ENCODE assay signal across 2 cellular contexts in the genomic region with DNA sequence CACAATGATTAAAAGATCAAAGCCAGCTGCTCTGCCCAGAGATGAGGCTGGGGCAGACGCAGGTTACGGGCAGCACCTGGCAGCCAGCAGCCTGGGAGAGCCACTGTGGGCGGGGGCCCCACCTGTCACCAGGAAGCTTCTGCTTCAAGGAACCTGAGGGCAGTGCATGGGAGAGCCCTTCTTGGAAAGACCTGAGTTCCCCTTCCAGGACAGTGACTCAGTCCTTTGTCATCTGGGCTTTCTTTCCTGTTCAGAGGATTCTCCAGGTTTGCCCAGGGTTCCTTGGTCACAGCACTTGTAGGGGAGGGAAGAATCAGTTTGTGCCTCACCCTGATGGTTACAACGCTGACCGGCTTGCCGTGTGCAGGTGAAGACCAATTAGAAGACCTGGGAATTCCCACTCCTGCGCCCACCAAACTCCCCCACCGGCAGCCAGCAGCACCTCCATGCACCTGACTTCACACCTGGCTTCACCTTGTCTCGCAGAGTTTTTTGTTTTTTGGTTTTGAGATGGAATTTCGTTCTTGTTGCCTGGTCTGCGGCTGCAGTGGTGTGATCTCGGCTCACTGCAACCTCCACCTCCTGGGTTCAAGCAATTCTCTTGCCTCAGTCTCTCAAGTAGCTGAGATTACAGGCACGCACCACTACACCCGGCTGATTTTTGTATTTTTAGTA.
TF ChIP-seq lines count a peak whose summit lies in the region.

No MANE protein-coding gene starts in this region.

TF ChIP-seq in HCT116, 20 proteins besides CTCF, POLR2A, EP300 and RAD21 (continued from another document):
- TF ChIP-seq, protein P1, sequence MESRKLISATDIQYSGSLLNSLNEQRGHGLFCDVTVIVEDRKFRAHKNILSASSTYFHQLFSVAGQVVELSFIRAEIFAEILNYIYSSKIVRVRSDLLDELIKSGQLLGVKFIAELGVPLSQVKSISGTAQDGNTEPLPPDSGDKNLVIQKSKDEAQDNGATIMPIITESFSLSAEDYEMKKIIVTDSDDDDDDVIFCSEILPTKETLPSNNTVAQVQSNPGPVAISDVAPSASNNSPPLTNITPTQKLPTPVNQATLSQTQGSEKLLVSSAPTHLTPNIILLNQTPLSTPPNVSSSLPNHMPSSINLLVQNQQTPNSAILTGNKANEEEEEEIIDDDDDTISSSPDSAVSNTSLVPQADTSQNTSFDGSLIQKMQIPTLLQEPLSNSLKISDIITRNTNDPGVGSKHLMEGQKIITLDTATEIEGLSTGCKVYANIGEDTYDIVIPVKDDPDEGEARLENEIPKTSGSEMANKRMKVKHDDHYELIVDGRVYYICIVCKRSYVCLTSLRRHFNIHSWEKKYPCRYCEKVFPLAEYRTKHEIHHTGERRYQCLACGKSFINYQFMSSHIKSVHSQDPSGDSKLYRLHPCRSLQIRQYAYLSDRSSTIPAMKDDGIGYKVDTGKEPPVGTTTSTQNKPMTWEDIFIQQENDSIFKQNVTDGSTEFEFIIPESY (IDR thresholded peaks at IDR 0.05; ENCODE audit: extremely low read depth, insufficient replicate concordance, low read length) = no peak
- TF ChIP-seq EGR1 (IDR thresholded peaks at IDR 0.05; ENCODE audit: low read depth) (no peak), CBX3 (IDR thresholded peaks at IDR 0.05; ENCODE audit: low read depth) (no peak), JUND (IDR thresholded peaks at IDR 0.05) (peak; percentile 62), EZH2 (IDR thresholded peaks at IDR 0.05) (no peak), ELF1 (IDR thresholded peaks at IDR 0.05; ENCODE audit: borderline replicate concordance, low read depth) (no peak), REST (IDR thresholded peaks at IDR 0.05; ENCODE audit: low read depth) (no peak), POLR2AphosphoS5 (IDR thresholded peaks at IDR 0.05; ENCODE audit: low read depth, low read length) (peak; percentile 17; the same call in 1 of the 2 replicates), SP1 (IDR thresholded peaks at IDR 0.05; ENCODE audit: low read depth) (peak; percentile 63), ZFX (IDR thresholded peaks at IDR 0.05) (no peak), SIN3A (IDR thresholded peaks at IDR 0.05; ENCODE audit: low read depth) (no peak), EZH2phosphoT487 (IDR thresholded peaks at IDR 0.05; ENCODE audit: borderline replicate concordance) (no peak), CEBPB (IDR thresholded peaks at IDR 0.05; ENCODE audit: low read depth) (no peak), ZNF274 (IDR thresholded peaks at IDR 0.05; ENCODE audit: low read depth, low read length) (no peak)
- TF ChIP-seq, protein P2, sequence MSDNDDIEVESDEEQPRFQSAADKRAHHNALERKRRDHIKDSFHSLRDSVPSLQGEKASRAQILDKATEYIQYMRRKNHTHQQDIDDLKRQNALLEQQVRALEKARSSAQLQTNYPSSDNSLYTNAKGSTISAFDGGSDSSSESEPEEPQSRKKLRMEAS (IDR thresholded peaks at IDR 0.05) = peak; percentile 23; the same call in 1 of the 2 replicates
- TF ChIP-seq, protein P3, sequence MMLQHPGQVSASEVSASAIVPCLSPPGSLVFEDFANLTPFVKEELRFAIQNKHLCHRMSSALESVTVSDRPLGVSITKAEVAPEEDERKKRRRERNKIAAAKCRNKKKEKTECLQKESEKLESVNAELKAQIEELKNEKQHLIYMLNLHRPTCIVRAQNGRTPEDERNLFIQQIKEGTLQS (IDR thresholded peaks at IDR 0.05) = no peak
TF ChIP-seq in HCT116: peak in this region for 6.

TF ChIP-seq in SK-N-SH treated with all-trans-retinoic acid at 6 μM for 48 hours, 23 proteins besides CTCF, POLR2A, EP300 and RAD21 (continued from another document):
- TF ChIP-seq, protein P4, sequence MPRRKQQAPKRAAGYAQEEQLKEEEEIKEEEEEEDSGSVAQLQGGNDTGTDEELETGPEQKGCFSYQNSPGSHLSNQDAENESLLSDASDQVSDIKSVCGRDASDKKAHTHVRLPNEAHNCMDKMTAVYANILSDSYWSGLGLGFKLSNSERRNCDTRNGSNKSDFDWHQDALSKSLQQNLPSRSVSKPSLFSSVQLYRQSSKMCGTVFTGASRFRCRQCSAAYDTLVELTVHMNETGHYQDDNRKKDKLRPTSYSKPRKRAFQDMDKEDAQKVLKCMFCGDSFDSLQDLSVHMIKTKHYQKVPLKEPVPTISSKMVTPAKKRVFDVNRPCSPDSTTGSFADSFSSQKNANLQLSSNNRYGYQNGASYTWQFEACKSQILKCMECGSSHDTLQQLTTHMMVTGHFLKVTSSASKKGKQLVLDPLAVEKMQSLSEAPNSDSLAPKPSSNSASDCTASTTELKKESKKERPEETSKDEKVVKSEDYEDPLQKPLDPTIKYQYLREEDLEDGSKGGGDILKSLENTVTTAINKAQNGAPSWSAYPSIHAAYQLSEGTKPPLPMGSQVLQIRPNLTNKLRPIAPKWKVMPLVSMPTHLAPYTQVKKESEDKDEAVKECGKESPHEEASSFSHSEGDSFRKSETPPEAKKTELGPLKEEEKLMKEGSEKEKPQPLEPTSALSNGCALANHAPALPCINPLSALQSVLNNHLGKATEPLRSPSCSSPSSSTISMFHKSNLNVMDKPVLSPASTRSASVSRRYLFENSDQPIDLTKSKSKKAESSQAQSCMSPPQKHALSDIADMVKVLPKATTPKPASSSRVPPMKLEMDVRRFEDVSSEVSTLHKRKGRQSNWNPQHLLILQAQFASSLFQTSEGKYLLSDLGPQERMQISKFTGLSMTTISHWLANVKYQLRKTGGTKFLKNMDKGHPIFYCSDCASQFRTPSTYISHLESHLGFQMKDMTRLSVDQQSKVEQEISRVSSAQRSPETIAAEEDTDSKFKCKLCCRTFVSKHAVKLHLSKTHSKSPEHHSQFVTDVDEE (CRISPR knock-in tag; IDR thresholded peaks at IDR 0.05) = no peak
- TF ChIP-seq RARB (CRISPR knock-in tag; IDR thresholded peaks at IDR 0.05) = no peak
- TF ChIP-seq ZFP3 (CRISPR knock-in tag; IDR thresholded peaks at IDR 0.05) = no peak
- TF ChIP-seq TCF4 (CRISPR knock-in tag; IDR thresholded peaks at IDR 0.05; ENCODE audit: borderline replicate concordance) = no peak
- no peak for TF ChIP-seq ZNF8 (CRISPR knock-in tag; IDR thresholded peaks at IDR 0.05)
- TF ChIP-seq ZNF565 (CRISPR knock-in tag; conservative IDR thresholded peaks at IDR 0.05; ENCODE audit: low read depth) = no peak
- TF ChIP-seq SNAI2 (CRISPR knock-in tag; IDR thresholded peaks at IDR 0.05) = no peak
- TF ChIP-seq, protein P5, sequence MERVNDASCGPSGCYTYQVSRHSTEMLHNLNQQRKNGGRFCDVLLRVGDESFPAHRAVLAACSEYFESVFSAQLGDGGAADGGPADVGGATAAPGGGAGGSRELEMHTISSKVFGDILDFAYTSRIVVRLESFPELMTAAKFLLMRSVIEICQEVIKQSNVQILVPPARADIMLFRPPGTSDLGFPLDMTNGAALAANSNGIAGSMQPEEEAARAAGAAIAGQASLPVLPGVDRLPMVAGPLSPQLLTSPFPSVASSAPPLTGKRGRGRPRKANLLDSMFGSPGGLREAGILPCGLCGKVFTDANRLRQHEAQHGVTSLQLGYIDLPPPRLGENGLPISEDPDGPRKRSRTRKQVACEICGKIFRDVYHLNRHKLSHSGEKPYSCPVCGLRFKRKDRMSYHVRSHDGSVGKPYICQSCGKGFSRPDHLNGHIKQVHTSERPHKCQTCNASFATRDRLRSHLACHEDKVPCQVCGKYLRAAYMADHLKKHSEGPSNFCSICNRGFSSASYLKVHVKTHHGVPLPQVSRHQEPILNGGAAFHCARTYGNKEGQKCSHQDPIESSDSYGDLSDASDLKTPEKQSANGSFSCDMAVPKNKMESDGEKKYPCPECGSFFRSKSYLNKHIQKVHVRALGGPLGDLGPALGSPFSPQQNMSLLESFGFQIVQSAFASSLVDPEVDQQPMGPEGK (CRISPR knock-in tag; IDR thresholded peaks at IDR 0.05; ENCODE audit: borderline replicate concordance) = no peak
- TF ChIP-seq PPARA (CRISPR knock-in tag; IDR thresholded peaks at IDR 0.05; ENCODE audit: borderline replicate concordance) = no peak
- TF ChIP-seq BACH2 (CRISPR knock-in tag; IDR thresholded peaks at IDR 0.05; ENCODE audit: borderline replicate concordance) = no peak
- TF ChIP-seq ZC3H10 (CRISPR knock-in tag; IDR thresholded peaks at IDR 0.05) = no peak
- no peak for TF ChIP-seq CSDC2 (CRISPR knock-in tag; IDR thresholded peaks at IDR 0.05)
- TF ChIP-seq ARNTL (CRISPR knock-in tag; IDR thresholded peaks at IDR 0.05; ENCODE audit: borderline replicate concordance, low read depth) = no peak
